8 cellular contexts compared by ENCODE assay signal in genomic region chr2:73071452-73072399, GRCh38. TPM values are rescaled to one million over a fixed set of nuclear protein-coding genes. Genes with fewer than 3 reads are reported as not detected.
A peak's percentile ranks its signal among the peaks of the same experiment; 100 is the strongest.
DNase-seq lines count a peak whose midpoint lies in the region; ATAC-seq, FAIRE-seq and TF ChIP-seq lines count a peak whose summit lies in the region.

Gene SFXN5 (minus strand): TSS chr2:73071712. CDS start chr2:73071705, 7 bp downstream.

- peak within 1 kb of the TSS; percentile 98 for H3K9ac ChIP-seq in SU-DHL-6 (ENCODE audit: low read length)

- H3K36me3 ChIP-seq in SU-DHL-6 (ENCODE audit: low read length) (no peaks in the 10 kb centered on the region), pancreas (no peaks in the 10 kb centered on the region), tibial nerve (peaks cover 0 to 23% (median 0%) of the 10 kb centered on the region in 3 donors)

- peak; percentile 78 for ATAC-seq in HG02642 (IDR thresholded peaks at IDR 0.05; ENCODE audit: poor library complexity, unreplicated experiment)
- peak; percentile 67 for ATAC-seq in activated naive CD8-positive, alpha-beta T cell treated with anti-CD3 and anti-CD28 coated beads, Interleukin-2, amount 10 ng/mL, durations not matched to agents 7 days and 5 days (ENCODE audit: low read depth)
- ATAC-seq in Right ventricle myocardium inferior, result peak; percentile 94
- peak; percentile 91 to 95 (median 92) for ATAC-seq in pancreas

- H3K9me3 Mint-ChIP-seq in activated naive CD8-positive, alpha-beta T cell treated with anti-CD3 and anti-CD28 coated beads, Interleukin-2, amount 10 ng/mL, durations not matched to agents 7 days and 5 days, result no peaks in the 10 kb centered on the region

- no peak for FAIRE-seq in pancreas (lab: Jason Lieb, UNC)

- DNase-seq in NCI-H128 (lab: John Stamatoyannopoulos, UW; ENCODE audit: unreplicated experiment) (peak; percentile 81), Right ventricle myocardium inferior (ENCODE audit: missing footprints) (peak; percentile 98), pancreas (peak; percentile 91 to 96 (median 94)), tibial nerve (ENCODE audit: low spot score in 2 of 2) (peak; percentile 92 to 95)
- DNase-seq in activated naive CD8-positive, alpha-beta T cell treated with anti-CD3 and anti-CD28 coated beads, Interleukin-2, amount 10 ng/mL, durations not matched to agents 7 days and 5 days, result peak; percentile 90

- TF ChIP-seq CTCF in SU-DHL-6 (IDR thresholded peaks at IDR 0.05; ENCODE audit: insufficient read depth, low read length, poor library complexity, severe bottlenecking) (no peak), pancreas (IDR thresholded peaks at IDR 0.05) (no peak), tibial nerve (IDR thresholded peaks at IDR 0.05) (peak in 3 of 5 experiments; percentile 17 to 69 (median 60))

- peaks cover 10% of the 10 kb centered on the region for H3F3A ChIP-seq in SU-DHL-6 (ENCODE audit: insufficient read depth)

- peak in 1 of 2 donors; percentile 86 for TF ChIP-seq EP300 in tibial nerve (IDR thresholded peaks at IDR 0.05)

- H2AFZ ChIP-seq in SU-DHL-6 (ENCODE audit: low read depth, low read length, severe bottlenecking), result peak within 1 kb of the TSS; percentile 98

- H3K27me3 ChIP-seq in SU-DHL-6 (ENCODE audit: low read length), result no peaks in the 10 kb centered on the region
- no peaks in the 10 kb centered on the region for H3K27me3 ChIP-seq in pancreas
- H3K27me3 ChIP-seq in tibial nerve, result no peaks in the 10 kb centered on the region

- WGBS in pancreas, 2 donors, result 9 to 10% methylated on average over 66 to 69 of the region's 69 CpGs
- whole genome bisulfite sequencing in tibial nerve, 2 donors, result 1 to 2% methylated on average over 41 to 68 of the region's 69 CpGs

- H3K79me2 ChIP-seq in SU-DHL-6 (ENCODE audit: insufficient read depth, low read length), result peaks cover 33% of the 10 kb centered on the region

- POLR2A ChIA-PET in activated naive CD8-positive, alpha-beta T cell treated with anti-CD3 and anti-CD28 coated beads, Interleukin-2, amount 10 ng/mL, durations not matched to agents 7 days and 5 days (lab: Charles Lee), result interaction anchor here (0.6 to 1.3 kb wide), 6 partner anchors 17 to 1515 kb away, joined by 3 to 5 read pairs (median 3); partner anchors contain the start of gene PRADC1

- no peaks in the 10 kb centered on the region for H3K9me3 ChIP-seq in SU-DHL-6 (ENCODE audit: insufficient read depth, low read length)
- no peaks in the 10 kb centered on the region for H3K9me3 ChIP-seq in pancreas
- no peaks in the 10 kb centered on the region for H3K9me3 ChIP-seq in tibial nerve

- peaks cover 0 to 10% (median 0%) of the 10 kb centered on the region in 3 donors for H3K4me1 ChIP-seq in pancreas
- peaks cover 0 to 50% (median 13%) of the 10 kb centered on the region in 4 donors for H3K4me1 ChIP-seq in tibial nerve

- H3K36me3 Mint-ChIP-seq in activated naive CD8-positive, alpha-beta T cell treated with anti-CD3 and anti-CD28 coated beads, Interleukin-2, amount 10 ng/mL, durations not matched to agents 7 days and 5 days, result peaks cover 11% of the 10 kb centered on the region

- peaks cover 21% of the 10 kb centered on the region for H3K4me1 Mint-ChIP-seq in activated naive CD8-positive, alpha-beta T cell treated with anti-CD3 and anti-CD28 coated beads, Interleukin-2, amount 10 ng/mL, durations not matched to agents 7 days and 5 days

- H3K27ac ChIP-seq in SU-DHL-6 (ENCODE audit: low read depth, low read length), result peak within 1 kb of the TSS; percentile 72
- H3K27ac ChIP-seq in pancreas, result peak within 1 kb of the TSS; percentile 88 to 95 (median 92)
- H3K27ac ChIP-seq in tibial nerve, result peak within 1 kb of the TSS; percentile 83 to 95 (median 94)

- peaks cover 3% of the 10 kb centered on the region for H3K27me3 Mint-ChIP-seq in activated naive CD8-positive, alpha-beta T cell treated with anti-CD3 and anti-CD28 coated beads, Interleukin-2, amount 10 ng/mL, durations not matched to agents 7 days and 5 days

- TF ChIP-seq POLR2A in GM10847 (IDR thresholded peaks at IDR 0.05; ENCODE audit: extremely low read depth, insufficient read length), result peak; percentile 31
- TF ChIP-seq POLR2A in tibial nerve (IDR thresholded peaks at IDR 0.05), result peak in 1 of 2 donors; percentile 49

- H3K4me3 Mint-ChIP-seq in activated naive CD8-positive, alpha-beta T cell treated with anti-CD3 and anti-CD28 coated beads, Interleukin-2, amount 10 ng/mL, durations not matched to agents 7 days and 5 days, result peak within 1 kb of the TSS; percentile 92

- H3K9me2 ChIP-seq in SU-DHL-6 (replicated peaks; ENCODE audit: insufficient read depth, low read length), result no peaks in the 10 kb centered on the region

- H3K4me2 ChIP-seq in SU-DHL-6 (ENCODE audit: low read depth, low read length, poor library complexity, severe bottlenecking), result peak within 1 kb of the TSS; percentile 85

- H3K4me3 ChIP-seq in SU-DHL-6 (ENCODE audit: insufficient read depth, low read length, poor library complexity, severe bottlenecking), result peak within 1 kb of the TSS; percentile 85
- peak within 1 kb of the TSS; percentile 81 to 100 (median 92) for H3K4me3 ChIP-seq in pancreas
- peak within 1 kb of the TSS; percentile 65 to 90 (median 86) for H3K4me3 ChIP-seq in tibial nerve

- intact Hi-C loops in Right ventricle myocardium inferior (cut with DNase I) (loop anchor here (1.0 to 5.0 kb wide), 2 partner anchors 89 to 179 kb away; no protein-coding TSS in a partner anchor), pancreas (cut with DNase I) (no loop called here)

- H4K20me1 ChIP-seq in SU-DHL-6 (ENCODE audit: low read depth, low read length), result no peaks in the 10 kb centered on the region

- H3K27ac Mint-ChIP-seq in activated naive CD8-positive, alpha-beta T cell treated with anti-CD3 and anti-CD28 coated beads, Interleukin-2, amount 10 ng/mL, durations not matched to agents 7 days and 5 days, result peak within 1 kb of the TSS; percentile 92

RNA-seq across cellular contexts. Expression of gene SFXN5, which starts in this region (rescaled TPM):
- total RNA-seq in activated naive CD8-positive, alpha-beta T cell treated with anti-CD3 and anti-CD28 coated beads, Interleukin-2, amount 10 ng/mL, durations not matched to agents 7 days and 5 days, result 10 to 100 TPM; 11.9 to 13.3 TPM
- total RNA-seq in Right ventricle myocardium inferior (9.6 TPM), pancreas (1 to 10 TPM; 2.6 to 8.4 (median 4.8) TPM), tibial nerve (10 to 100 TPM; 13.8 to 58.1 (median 21.7) TPM)
- polyA plus RNA-seq in pancreas, result 1 to 10 TPM; 5.3 to 7.0 TPM

Comparison
In these comparisons a context has a peak if more than half of its experiments do, and no peak if none do; other contexts are left out.
1. Peak in every context shown above with its lines: DNase-seq, ATAC-seq, H3K4me3 ChIP-seq and H3K27ac ChIP-seq.
2. CTCF ChIP-seq: peak in tibial nerve (3 of 5); none in SU-DHL-6 (single experiment) and pancreas (0 of 4).